In the genomic region with DNA sequence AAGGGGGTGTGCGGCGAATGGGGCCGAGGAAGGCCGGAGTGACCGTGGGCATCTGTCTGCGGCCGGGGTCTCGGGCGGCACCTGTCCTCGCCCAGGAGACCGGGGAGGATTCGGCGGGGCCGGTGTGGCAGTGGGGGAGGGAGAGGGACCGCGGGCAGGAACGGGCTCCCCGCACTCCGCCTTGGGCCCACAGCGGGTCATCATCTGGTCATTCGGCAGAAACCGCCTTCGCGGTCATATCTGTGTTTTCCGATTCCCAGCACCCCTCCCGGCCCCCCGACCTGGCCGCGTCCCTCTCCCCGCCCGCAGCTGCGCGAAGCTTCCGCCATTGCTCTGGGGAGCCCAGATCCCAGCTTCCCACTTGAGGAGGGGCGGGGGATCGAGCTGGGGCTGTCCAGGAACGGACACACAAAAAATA, we compare ENCODE assay signal across 7 cellular contexts. TPM values are rescaled to one million over a fixed set of nuclear protein-coding genes. Genes with fewer than 3 reads are reported as not detected.
DNase-seq lines count a peak whose midpoint lies in the region; ATAC-seq and TF ChIP-seq lines count a peak whose summit lies in the region.

No MANE protein-coding gene starts in this region.

- TF ChIP-seq CTCF in astrocyte of the spinal cord (IDR thresholded peaks at IDR 0.05; ENCODE audit: low read depth, low read length), result no peak

- H3K36me3 ChIP-seq in iPS DF 6.9 (ENCODE audit: control insufficient read depth, insufficient read depth, low read length), result peaks cover 5% of the 10 kb centered on the region; the same call in 1 of the 2 replicates

- WGBS in iPS DF 6.9 (ENCODE audit: insufficient coverage, insufficient read length), result no CpG with 5 or more reads among the region's 37 CpGs

- peaks cover 4% of the 10 kb centered on the region; the same call in 1 of the 2 replicates for H3K4me1 ChIP-seq in iPS DF 6.9 (ENCODE audit: control insufficient read depth, insufficient read depth, low read length)

- no peak overlapping the region for H3K27ac ChIP-seq in iPS DF 6.9 (ENCODE audit: low read length)

- ATAC-seq in GM18858 (IDR thresholded peaks at IDR 0.05; ENCODE audit: unreplicated experiment), result no peak

- in situ Hi-C loops in G401 (cut with HindIII; ENCODE audit: low sequenced_read_pairs), result no loop called here
- in situ Hi-C loops in astrocyte of the spinal cord (cut with HindIII; ENCODE audit: low sequenced_read_pairs), result no loop called here

- no peaks in the 10 kb centered on the region for H3K27me3 ChIP-seq in iPS DF 6.9 (ENCODE audit: control insufficient read depth, insufficient read depth, low read length)

- H3K4me3 ChIP-seq in astrocyte of the spinal cord (ENCODE audit: low read depth, low read length) (peak overlapping the region; percentile 65), iPS DF 6.9 (ENCODE audit: low read length) (peak overlapping the region; percentile 90)

- no peaks in the 10 kb centered on the region for H3K9me3 ChIP-seq in iPS DF 6.9 (ENCODE audit: control insufficient read depth, insufficient read depth, low read length)

- peak; percentile 60 for DNase-seq in G401 (ENCODE audit: low spot score)
- peak; percentile 3 for DNase-seq in NCI-H1417 treated with DMSO at 0.1 percent for 48 hours (lab: John Stamatoyannopoulos, UW)
- peak; percentile 33 for DNase-seq in astrocyte of the spinal cord (ENCODE audit: low read depth, low spot score)
- DNase-seq in iPS DF 6.9 (ENCODE audit: low read depth, low spot score), result no peak
- peak; percentile 64 for DNase-seq in putamen (ENCODE audit: low spot score)
- no peak for DNase-seq in stimulated activated CD8-positive, alpha-beta memory T cell treated with anti-CD3 and anti-CD28 coated beads, Interleukin-4, amount 100 ng/mL, for 48 hours

RNA-seq across cellular contexts. Expression of gene CBX6, which starts 0.8 kb away (rescaled TPM):
- 16.4 and 25.6 TPM in 2 replicates for total RNA-seq in G401 (2014; rRNA removed; shearing (Covaris generic))

RNA-seq across cellular contexts. Expression of gene NPTXR, which starts 29.0 kb away (rescaled TPM):
- 5.6 and 8.8 TPM in 2 replicates for total RNA-seq in G401 (2014; rRNA removed; shearing (Covaris generic))

Comparison
In these comparisons a context has a peak if more than half of its experiments do, and no peak if none do; other contexts are left out.
1. DNase-seq: peak in G401 (single experiment), NCI-H1417 treated with DMSO at 0.1 percent for 48 hours (single experiment), astrocyte of the spinal cord (single experiment) and putamen (single experiment); none in iPS DF 6.9 (single experiment) and stimulated activated CD8-positive, alpha-beta memory T cell treated with anti-CD3 and anti-CD28 coated beads, Interleukin-4, amount 100 ng/mL, for 48 hours (single experiment).